ENCODE assay signal across 1 cellular context in the genomic region with DNA sequence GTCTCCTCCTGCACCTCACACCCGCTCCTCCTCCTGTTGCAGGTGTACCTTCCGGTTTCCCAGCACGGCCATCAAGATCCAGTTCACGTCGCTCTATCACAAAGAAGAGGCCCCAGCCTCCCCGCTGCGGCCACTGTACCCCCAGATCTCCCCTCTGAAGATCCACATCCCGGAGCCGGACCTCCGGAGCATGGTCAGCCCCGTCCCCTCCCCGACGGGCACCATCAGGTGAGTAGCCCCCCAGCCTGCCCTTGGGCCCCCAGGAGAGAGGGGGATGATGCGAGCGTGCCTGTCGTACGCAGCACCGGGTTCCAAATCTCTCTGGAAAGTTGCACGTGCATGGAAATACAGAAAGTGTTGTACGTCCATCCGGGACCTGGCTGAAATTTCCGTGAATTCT.
TF ChIP-seq lines count a peak whose summit lies in the region.

No MANE protein-coding gene starts in this region.

TF ChIP-seq in IMR-90, 13 proteins besides CTCF, POLR2A, EP300 and RAD21 (continued from another document):
- TF ChIP-seq, protein P1, sequence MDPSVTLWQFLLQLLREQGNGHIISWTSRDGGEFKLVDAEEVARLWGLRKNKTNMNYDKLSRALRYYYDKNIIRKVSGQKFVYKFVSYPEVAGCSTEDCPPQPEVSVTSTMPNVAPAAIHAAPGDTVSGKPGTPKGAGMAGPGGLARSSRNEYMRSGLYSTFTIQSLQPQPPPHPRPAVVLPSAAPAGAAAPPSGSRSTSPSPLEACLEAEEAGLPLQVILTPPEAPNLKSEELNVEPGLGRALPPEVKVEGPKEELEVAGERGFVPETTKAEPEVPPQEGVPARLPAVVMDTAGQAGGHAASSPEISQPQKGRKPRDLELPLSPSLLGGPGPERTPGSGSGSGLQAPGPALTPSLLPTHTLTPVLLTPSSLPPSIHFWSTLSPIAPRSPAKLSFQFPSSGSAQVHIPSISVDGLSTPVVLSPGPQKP (IDR thresholded peaks at IDR 0.05; ENCODE audit: borderline replicate concordance, low read depth, low read length) = no peak
- TF ChIP-seq SMC3 (IDR thresholded peaks at IDR 0.05; ENCODE audit: low read depth, low read length) (no peak), MXI1 (IDR thresholded peaks at IDR 0.05; ENCODE audit: borderline replicate concordance, low read depth, low read length) (no peak), RFX5 (IDR thresholded peaks at IDR 0.05; ENCODE audit: low read depth, low read length) (no peak)
